ENCODE assay signal across 17 cellular contexts in the genomic region with DNA sequence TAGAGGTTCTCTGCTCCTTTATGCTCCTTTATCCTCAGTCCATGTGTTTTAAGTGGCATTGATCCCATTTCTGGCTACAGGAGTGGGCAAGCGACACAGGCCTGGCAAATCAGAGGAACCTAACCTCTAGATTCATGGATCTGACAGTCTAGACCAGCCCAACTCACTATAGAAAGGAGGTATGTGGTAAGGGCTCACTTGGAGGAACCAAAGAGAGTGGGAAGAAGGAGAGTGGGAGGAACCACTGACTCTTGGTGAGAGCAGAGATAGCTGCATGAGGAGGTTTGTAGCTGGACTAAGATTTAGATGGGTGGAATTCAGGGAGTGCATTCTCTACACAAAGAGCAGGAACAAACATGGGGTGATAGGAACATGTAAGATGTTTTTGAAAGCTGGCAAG. TPM values are rescaled to one million over a fixed set of nuclear protein-coding genes. Genes with fewer than 3 reads are reported as not detected.
DNase-seq lines count a peak whose midpoint lies in the region; ATAC-seq, FAIRE-seq and TF ChIP-seq lines count a peak whose summit lies in the region.
"Had no signal": no experiment of that assay in that cellular context is flagged by ENCODE, and none has a peak within 500 bp of the region (broad histone marks: within the 10 kb centered on the region; RNA-seq: fewer than 3 reads in every experiment).

No MANE protein-coding gene starts in this region.

- no peak for TF ChIP-seq EP300 in H1 (IDR thresholded peaks at IDR 0.05; ENCODE audit: borderline replicate concordance in 1 of 2, low read depth in 2 of 2, low read length in 2 of 2)

- peaks cover 0 to 2% (median 0%) of the 10 kb centered on the region in 4 donors for H3K4me1 Mint-ChIP-seq in naive thymus-derived CD8-positive, alpha-beta T cell
- H3K4me1 Mint-ChIP-seq: CD4-positive, alpha-beta memory T cell had no signal

- H4K20me1 ChIP-seq in BLaER1: no peaks in the 10 kb centered on the region
- H4K20me1 ChIP-seq in H1 (replicated peaks in 1 of 2; ENCODE audit: control insufficient read depth in 1 of 2, insufficient read depth in 2 of 2, low read length in 2 of 2): no peaks in the 10 kb centered on the region

- no peaks in the 10 kb centered on the region for H3K9me3 ChIP-seq in BLaER1
- no peaks in the 10 kb centered on the region for H3K9me3 ChIP-seq in H1 (ENCODE audit: insufficient read depth in 2 of 2, low read depth in 1 of 2, low read length in 1 of 2)
- H3K9me3 ChIP-seq in parathyroid adenoma (ENCODE audit: control insufficient read depth, low read length): no peaks in the 10 kb centered on the region
- no peaks in the 10 kb centered on the region for H3K9me3 ChIP-seq in A673 (ENCODE audit: low read depth, low read length, poor library complexity, severe bottlenecking)

- H3K27ac ChIP-seq in BLaER1 (peak overlapping the region; percentile 18; the same call in 1 of the 2 replicates), H1 (ENCODE audit: low read depth, low read length) (no peak overlapping the region), parathyroid adenoma (no peak overlapping the region), A673 (ENCODE audit: low read depth, low read length, poor library complexity, severe bottlenecking) (no peak overlapping the region)
- H3K27ac ChIP-seq: GM23248, HL-60 had no signal

- H3K79me2 ChIP-seq in H1 (ENCODE audit: control insufficient read depth in 1 of 2, insufficient read depth in 2 of 2, low read length in 2 of 2) (no peaks in the 10 kb centered on the region), parathyroid adenoma (no peaks in the 10 kb centered on the region)

- no peak overlapping the region for H2BK20ac ChIP-seq in H1 (ENCODE audit: low read length)

- no peak overlapping the region for H3K4ac ChIP-seq in H1 (replicated peaks; ENCODE audit: insufficient read length, low read depth, low read length)

- no peak overlapping the region for H2BK5ac ChIP-seq in H1 (ENCODE audit: low read depth, low read length)

- H3K4me1 ChIP-seq in BLaER1 (peaks cover 16% of the 10 kb centered on the region), H1 (replicated peaks in 1 of 4; ENCODE audit: control insufficient read depth in 3 of 4, insufficient read depth in 4 of 4, low read length in 3 of 4) (no peaks in the 10 kb centered on the region), parathyroid adenoma (no peaks in the 10 kb centered on the region), A673 (ENCODE audit: insufficient read depth, low read length, poor library complexity, severe bottlenecking) (no peaks in the 10 kb centered on the region)

- CTCF ChIA-PET in H1 (lab: Charles Lee; ENCODE audit: partially characterized antibody): interaction anchor here (0.6 to 1.0 kb wide), 3 partner anchors 21 to 1419 kb away, joined by 3 read pairs; no protein-coding TSS in a partner anchor
- CTCF ChIA-PET in A673 (lab: Charles Lee): no interaction called here

- FAIRE-seq in H1 (lab: Jason Lieb, UNC): no peak

- DNase-seq in MV-4-11 (lab: John Stamatoyannopoulos, UW) (peak; percentile 44), H1 (ENCODE audit: low read depth in 1 of 2, low spot score in 2 of 2) (no peak), amniotic stem cell (lab: John Stamatoyannopoulos, UW) (no peak), 8988T (no peak), A673 (ENCODE audit: low spot score) (no peak)
- DNase-seq in naive thymus-derived CD8-positive, alpha-beta T cell: no peak
- DNase-seq: CD4-positive, alpha-beta memory T cell; GF-D8; GM23248; KG1; NCI-H1417 treated with DMSO at 0.1 percent for 48 hours; NCI-H2081; NCI-H510A treated with DMSO at 0.1 percent for 48 hours; SIG-M5 had no signal

- no peak for TF ChIP-seq CTCF in H1 (IDR thresholded peaks at IDR 0.05; ENCODE audit: control extremely low read depth in 1 of 3, insufficient read depth in 1 of 3, low read depth in 1 of 3, low read length in 3 of 3)
- no peak for TF ChIP-seq CTCF in parathyroid adenoma (IDR thresholded peaks at IDR 0.05)
- TF ChIP-seq CTCF in A673 (conservative IDR thresholded peaks at IDR 0.05; ENCODE audit: low read depth, low read length): no peak

- no peak overlapping the region for H4K8ac ChIP-seq in H1 (ENCODE audit: extremely low read depth, insufficient read depth, low read length)

- no peak overlapping the region for H4K5ac ChIP-seq in H1 (ENCODE audit: insufficient read length, low read depth, low read length)

- no peak overlapping the region for H2BK15ac ChIP-seq in H1 (ENCODE audit: low read length)

- WGBS in H1 (ENCODE audit: extremely low coverage in 1 of 2, insufficient coverage in 1 of 2, insufficient read length in 1 of 2, insufficient replicate concordance in 2 of 2, low coverage in 1 of 2, low lambda C conversion rate in 2 of 2, missing lambda C conversion rate in 1 of 2), 2 experiments: 86% methylated on average over 1 of the region's 1 CpG; no CpG with 5 or more reads in 1 of the 2 experiments

- BruUV-seq in A673 (replicated peaks; lab: Mats Ljungman, UMichigan): no TSS peak

- H3K4me2 ChIP-seq in BLaER1 (peak overlapping the region; percentile 45; the same call in 1 of the 2 replicates), H1 (ENCODE audit: insufficient read depth in 1 of 2, low read depth in 2 of 2, low read length in 2 of 2) (no peak overlapping the region), parathyroid adenoma (ENCODE audit: low read length) (no peak overlapping the region)

- no peaks in the 10 kb centered on the region for H3K27me3 Mint-ChIP-seq in naive thymus-derived CD8-positive, alpha-beta T cell
- H3K27me3 Mint-ChIP-seq: CD4-positive, alpha-beta memory T cell had no signal

- no peak overlapping the region for H3K18ac ChIP-seq in H1 (ENCODE audit: extremely low read depth, low read length)

- H3K23ac ChIP-seq in H1 (ENCODE audit: insufficient read length): no peak overlapping the region

- TF ChIP-seq RAD21 in H1 (IDR thresholded peaks at IDR 0.05 in 1 of 2, conservative IDR thresholded peaks at IDR 0.05 in 1 of 2; ENCODE audit: low read depth in 2 of 2, low read length in 2 of 2): no peak

- H2BK12ac ChIP-seq in H1 (ENCODE audit: low read depth, low read length): no peak overlapping the region

- H3K36me3 ChIP-seq in BLaER1 (no peaks in the 10 kb centered on the region), H1 (ENCODE audit: control insufficient read depth in 2 of 4, insufficient read depth in 4 of 4, low read length in 3 of 4) (no peaks in the 10 kb centered on the region), parathyroid adenoma (ENCODE audit: control insufficient read depth, insufficient read depth, low read length) (no peaks in the 10 kb centered on the region), A673 (ENCODE audit: insufficient read depth, low read length, poor library complexity, severe bottlenecking) (no peaks in the 10 kb centered on the region)

- H2BK120ac ChIP-seq in H1 (replicated peaks; ENCODE audit: low read depth, low read length): no peak overlapping the region

- no peak overlapping the region for H3K56ac ChIP-seq in H1 (replicated peaks; ENCODE audit: insufficient read length, low read depth, low read length)

- POLR2A ChIA-PET in H1 (lab: Charles Lee; ENCODE audit: partially characterized antibody) (interaction anchor here (1.5 to 1.7 kb wide), 3 partner anchors 9 to 26 kb away, joined by 3 to 8 read pairs (median 3); a partner anchor contains a TSS), A673 (lab: Charles Lee; ENCODE audit: low non-redundant PET) (no interaction called here)
- POLR2A ChIA-PET in naive thymus-derived CD8-positive, alpha-beta T cell (lab: Charles Lee): no interaction called here

- no peak overlapping the region for H3K14ac ChIP-seq in H1 (ENCODE audit: insufficient read length)

- H2AFZ ChIP-seq in H1 (ENCODE audit: low read length): peak overlapping the region; percentile 39; the same call in 1 of the 2 replicates
- peak overlapping the region; percentile 13 for H2AFZ ChIP-seq in parathyroid adenoma
- H2AFZ ChIP-seq: GM23248 had no signal

- H3K79me1 ChIP-seq in H1 (ENCODE audit: low read depth, low read length): no peaks in the 10 kb centered on the region

- no peaks in the 10 kb centered on the region for H3K36me3 Mint-ChIP-seq in naive thymus-derived CD8-positive, alpha-beta T cell
- H3K36me3 Mint-ChIP-seq: CD4-positive, alpha-beta memory T cell had no signal

- H3K4me3 Mint-ChIP-seq in naive thymus-derived CD8-positive, alpha-beta T cell: no peak overlapping the region

- no peak overlapping the region for H4K91ac ChIP-seq in H1 (replicated peaks; ENCODE audit: insufficient read length, low read length)

- H3K4me3 ChIP-seq in BLaER1 (no peak overlapping the region), H1 (ENCODE audit: extremely low read depth in 1 of 4, insufficient read depth in 2 of 4, low read depth in 3 of 4, low read length in 4 of 4) (no peak overlapping the region), parathyroid adenoma (ENCODE audit: low read depth, low read length) (no peak overlapping the region), A673 (ENCODE audit: low read depth, low read length, poor library complexity, severe bottlenecking) (no peak overlapping the region)
- H3K4me3 ChIP-seq: GM23248 had no signal

- no peaks in the 10 kb centered on the region for H3K23me2 ChIP-seq in H1 (ENCODE audit: low read depth, low read length)

- no peak for TF ChIP-seq POLR2A in H1 (IDR thresholded peaks at IDR 0.05; ENCODE audit: control extremely low read depth in 1 of 2, low read depth in 2 of 2, low read length in 2 of 2)

- H3K27me3 ChIP-seq in BLaER1 (no peaks in the 10 kb centered on the region), H1 (replicated peaks in 1 of 4; ENCODE audit: control insufficient read depth in 3 of 4, extremely low read depth in 1 of 4, insufficient read depth in 3 of 4, low read length in 3 of 4) (no peaks in the 10 kb centered on the region; a peak in 1 of 7 replicates), parathyroid adenoma (ENCODE audit: control insufficient read depth, insufficient read depth, low read length) (no peaks in the 10 kb centered on the region), A673 (replicated peaks; ENCODE audit: insufficient read depth, low read depth, low read length, poor library complexity) (no peaks in the 10 kb centered on the region)

- no peak for ATAC-seq in naive thymus-derived CD8-positive, alpha-beta T cell

- peaks cover 0 to 1% (median 0%) of the 10 kb centered on the region in 9 donors for H3K9me3 Mint-ChIP-seq in naive thymus-derived CD8-positive, alpha-beta T cell
- H3K9me3 Mint-ChIP-seq: CD4-positive, alpha-beta memory T cell had no signal

- intact Hi-C loops in A673 (cut with micrococcal nuclease; ENCODE audit: unreplicated experiment): no loop called here

- H2AK5ac ChIP-seq in H1 (ENCODE audit: low read depth, low read length): no peak overlapping the region

- H3K9ac ChIP-seq in BLaER1: no peak overlapping the region
- no peak overlapping the region for H3K9ac ChIP-seq in H1 (replicated peaks in 1 of 4; ENCODE audit: extremely low read depth in 1 of 4, low read depth in 3 of 4, low read length in 3 of 4)
- H3K9ac ChIP-seq in parathyroid adenoma: no peak overlapping the region
- H3K9ac ChIP-seq: GM23248 had no signal

- peak overlapping the region in 2 of 10 donors; percentile 41 to 70 for H3K27ac Mint-ChIP-seq in naive thymus-derived CD8-positive, alpha-beta T cell

RNA-seq across cellular contexts. Expression of a gene that starts 11.6 kb away (rescaled TPM):
- total RNA-seq in H1 (2021; fragmentation: NEBNext Ultra II Directional; extraction: Animal tissue kit (Norgen Biotek cat#: 25700)): 4.8 and 5.2 TPM in 2 replicates
- 1.9 and 3.4 TPM in 2 replicates for polyA plus RNA-seq in H1 (2011; rRNA removed)
- polyA plus RNA-seq in H1 (2011; cell fraction: cytosol; rRNA removed): 2.9 TPM
- polyA plus RNA-seq in H1 (2011; cell fraction: nucleus; rRNA removed): 3.3 TPM
- polyA plus RNA-seq in H1 (2012, experiment 1 of 2): 1.8 to 5.4 TPM (median 3.5 TPM) in 4 replicates
- 3.3 TPM for polyA plus RNA-seq in H1 (2012, experiment 2 of 2)
- 1.7 TPM for polyA plus RNA-seq in H1 (2013, experiment 1 of 2)
- 1.7 TPM for polyA plus RNA-seq in H1 (2013, experiment 2 of 2)
- polyA minus RNA-seq in H1 (2011; rRNA and poly(A)+ RNA removed): 1.3 and 2.4 TPM in 2 replicates
- 5.1 TPM for polyA minus RNA-seq in H1 (2011; cell fraction: cytosol; rRNA and poly(A)+ RNA removed)
- polyA minus RNA-seq in H1 (2011; cell fraction: nucleus; rRNA and poly(A)+ RNA removed): 7.8 TPM
- total RNA-seq in naive thymus-derived CD8-positive, alpha-beta T cell: 10 to 100 TPM; 18.5 to 19.1 TPM
- polyA plus RNA-seq in naive thymus-derived CD8-positive, alpha-beta T cell: 10 to 100 TPM in 2 of 3 donors, 1 to 10 TPM in 1; 7.5 to 12.8 (median 12.7) TPM
- total RNA-seq in A673 (2021): 0.45 and 1.1 TPM in 2 replicates

RNA-seq across cellular contexts. Expression of a gene that starts 15.0 kb away (rescaled TPM):
- 32.1 and 33.4 TPM in 2 replicates for total RNA-seq in H1 (2021; fragmentation: NEBNext Ultra II Directional; extraction: Animal tissue kit (Norgen Biotek cat#: 25700))
- polyA plus RNA-seq in H1 (2011; rRNA removed): 9.5 and 13.3 TPM in 2 replicates
- 19.2 TPM for polyA plus RNA-seq in H1 (2011; cell fraction: cytosol; rRNA removed)
- polyA plus RNA-seq in H1 (2011; cell fraction: nucleus; rRNA removed): 9.8 TPM
- 16.8 to 21.9 TPM (median 18.8 TPM) in 4 replicates for polyA plus RNA-seq in H1 (2012, experiment 1 of 2)
- polyA plus RNA-seq in H1 (2012, experiment 2 of 2): 2.7 TPM
- polyA plus RNA-seq in H1 (2013, experiment 1 of 2): 15.0 TPM
- 17.4 TPM for polyA plus RNA-seq in H1 (2013, experiment 2 of 2)
- 20.2 and 23.3 TPM in 2 replicates for polyA minus RNA-seq in H1 (2011; rRNA and poly(A)+ RNA removed)
- 16.4 TPM for polyA minus RNA-seq in H1 (2011; cell fraction: cytosol; rRNA and poly(A)+ RNA removed)
- 11.4 TPM for polyA minus RNA-seq in H1 (2011; cell fraction: nucleus; rRNA and poly(A)+ RNA removed)
- 10 to 100 TPM; 13.7 to 19.0 TPM for total RNA-seq in naive thymus-derived CD8-positive, alpha-beta T cell
- 1 to 10 TPM; 5.3 to 5.6 (median 5.3) TPM for polyA plus RNA-seq in naive thymus-derived CD8-positive, alpha-beta T cell
- 59.0 and 66.2 TPM in 2 replicates for total RNA-seq in A673 (2021)

RNA-seq across cellular contexts. Expression of a gene that starts 27.1 kb away (rescaled TPM):
- total RNA-seq in H1 (2021; fragmentation: NEBNext Ultra II Directional; extraction: Animal tissue kit (Norgen Biotek cat#: 25700)): 83.0 and 87.7 TPM in 2 replicates
- polyA plus RNA-seq in H1 (2011; rRNA removed): 47.4 and 58.4 TPM in 2 replicates
- polyA plus RNA-seq in H1 (2011; cell fraction: cytosol; rRNA removed): 54.6 TPM
- polyA plus RNA-seq in H1 (2011; cell fraction: nucleus; rRNA removed): 29.8 TPM
- polyA plus RNA-seq in H1 (2012, experiment 1 of 2): 50.6 to 52.8 TPM (median 51.5 TPM) in 4 replicates
- 75.4 TPM for polyA plus RNA-seq in H1 (2012, experiment 2 of 2)
- 43.8 TPM for polyA plus RNA-seq in H1 (2013, experiment 1 of 2)
- polyA plus RNA-seq in H1 (2013, experiment 2 of 2): 43.0 TPM
- 18.1 and 25.2 TPM in 2 replicates for polyA minus RNA-seq in H1 (2011; rRNA and poly(A)+ RNA removed)
- 32.4 TPM for polyA minus RNA-seq in H1 (2011; cell fraction: cytosol; rRNA and poly(A)+ RNA removed)
- 34.7 TPM for polyA minus RNA-seq in H1 (2011; cell fraction: nucleus; rRNA and poly(A)+ RNA removed)
- 10 to 100 TPM; 29.0 to 30.6 TPM for total RNA-seq in naive thymus-derived CD8-positive, alpha-beta T cell
- polyA plus RNA-seq in naive thymus-derived CD8-positive, alpha-beta T cell: 10 to 100 TPM in 2 of 3 donors, 1 to 10 TPM in 1; 9.3 to 27.4 (median 23.6) TPM
- 4.7 and 6.1 TPM in 2 replicates for total RNA-seq in A673 (2021)
